In the genomic region with DNA sequence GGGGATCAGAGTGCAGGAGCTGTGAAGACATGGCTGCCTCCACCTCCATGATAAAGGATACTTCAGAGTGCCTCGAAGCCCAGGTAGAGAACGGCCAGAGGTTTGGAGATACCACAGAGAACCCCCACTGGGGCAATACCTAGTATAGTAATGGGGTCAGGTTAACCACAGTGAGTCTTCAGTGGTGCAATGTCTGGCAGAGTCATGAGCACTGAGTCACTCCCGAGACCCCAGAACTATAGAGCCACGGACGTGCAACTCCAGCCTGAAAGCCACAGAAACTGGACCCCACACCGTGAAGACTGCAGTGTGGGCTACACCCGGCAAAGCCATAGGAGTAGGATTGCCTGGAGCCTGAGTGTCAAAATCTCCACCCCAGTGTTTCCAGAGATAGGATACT, we compare ENCODE assay signal across 37 cellular contexts.
"Had no signal": no experiment of that assay in that cellular context is flagged by ENCODE, and none has a peak within 500 bp of the region (broad histone marks: within the 10 kb centered on the region; RNA-seq: fewer than 3 reads in every experiment).

No MANE protein-coding gene starts in this region.

- H3K27me3 Mint-ChIP-seq: activated CD4-positive, alpha-beta T cell treated with anti-CD3 and anti-CD28 coated beads for 36 hours; activated CD4-positive, alpha-beta T cell treated with anti-CD3 and anti-CD28 coated beads, Interleukin-2, amount 10 ng/mL, durations not matched to agents 7 days and 5 days; activated naive CD4-positive, alpha-beta T cell treated with anti-CD3 and anti-CD28 coated beads, Interleukin-2, amount 50 U/mL, for 24 hours; activated naive CD8-positive, alpha-beta T cell treated with anti-CD3 and anti-CD28 coated beads, Interleukin-2, amount 10 ng/mL, durations not matched to agents 7 days and 5 days; activated T-cell treated with anti-CD3 and anti-CD28 coated beads, Interleukin-2, amount 50 U/mL, for 24 hours had no signal

- H3K27me3 ChIP-seq: ascending aorta, brain microvascular endothelial cell, Peyer's patch, SJSA1 had no signal

- H3K27ac Mint-ChIP-seq: activated CD4-positive, alpha-beta T cell treated with anti-CD3 and anti-CD28 coated beads for 36 hours; activated CD4-positive, alpha-beta T cell treated with anti-CD3 and anti-CD28 coated beads, Interleukin-2, amount 10 ng/mL, durations not matched to agents 7 days and 5 days; activated CD8-positive, alpha-beta T cell treated with anti-CD3 and anti-CD28 coated beads, Interleukin-2, amount 10 ng/mL, durations not matched to agents 7 days and 5 days; activated naive CD4-positive, alpha-beta T cell treated with anti-CD3 and anti-CD28 coated beads, Interleukin-2, amount 50 U/mL, for 24 hours; activated naive CD8-positive, alpha-beta T cell treated with anti-CD3 and anti-CD28 coated beads, Interleukin-2, amount 10 ng/mL, durations not matched to agents 7 days and 5 days; activated T-cell treated with anti-CD3 and anti-CD28 coated beads, Interleukin-2, amount 50 U/mL, for 24 hours; activated T-helper 2 cell treated with anti-CD3 and anti-CD28 coated beads, Interferon-gamma antibody, Interleukin-2, Interleukin-4, amounts not matched to agents 10 μg/mL and 5 μg/mL and 100 μg/mL, durations not matched to agents 14 hours and 24 hours and 36 hours; T-helper 1 cell treated with Interleukin-12 subunit alpha and Interleukin-12 subunit beta and Interleukin-4 antibody, amounts not matched to agents 30 μg/mL and 1 μg/mL, for 36 hours; T-helper 2 cell treated with Interferon-gamma antibody and Interleukin-4, amounts not matched to agents 5 μg/mL and 100 μg/mL, for 36 hours; WTC11 had no signal

- H3K4me1 ChIP-seq: ascending aorta, Peyer's patch had no signal

- H3K9me3 Mint-ChIP-seq: activated CD4-positive, alpha-beta T cell treated with anti-CD3 and anti-CD28 coated beads, Interleukin-2, amount 10 ng/mL, durations not matched to agents 7 days and 5 days; activated naive CD4-positive, alpha-beta T cell treated with anti-CD3 and anti-CD28 coated beads, Interleukin-2, amount 50 U/mL, for 24 hours; activated T-cell treated with anti-CD3 and anti-CD28 coated beads, Interleukin-2, amount 50 U/mL, for 24 hours; activated T-helper 2 cell treated with anti-CD3 and anti-CD28 coated beads, Interferon-gamma antibody, Interleukin-2, Interleukin-4, amounts not matched to agents 10 μg/mL and 5 μg/mL and 100 μg/mL, durations not matched to agents 14 hours and 24 hours and 36 hours; T-helper 1 cell treated with Interleukin-12 subunit alpha and Interleukin-12 subunit beta and Interleukin-4 antibody, amounts not matched to agents 30 μg/mL and 1 μg/mL, for 36 hours; T-helper 2 cell treated with Interferon-gamma antibody and Interleukin-4, amounts not matched to agents 5 μg/mL and 100 μg/mL, for 36 hours had no signal

- H3K9ac ChIP-seq: KMS-11, SK-N-SH had no signal

- ATAC-seq: activated CD4-positive, alpha-beta T cell treated with anti-CD3 and anti-CD28 coated beads for 36 hours; activated CD4-positive, CD25-positive, alpha-beta regulatory T cell treated with anti-CD3 and anti-CD28 coated beads, Interleukin-2, amount 50 U/mL, for 24 hours; activated CD8-positive, alpha-beta T cell treated with anti-CD3 and anti-CD28 coated beads, Interleukin-2, amount 10 ng/mL, durations not matched to agents 7 days and 5 days; PC-3; WTC11 had no signal

- H3K4me3 ChIP-seq: ascending aorta, Peyer's patch, SJSA1 had no signal

- H3K27ac ChIP-seq: ascending aorta, brain microvascular endothelial cell, KMS-11, Peyer's patch, SJSA1 had no signal

- H3K4me2 ChIP-seq: KMS-11, SK-N-SH had no signal

- H3K4me3 Mint-ChIP-seq: activated CD4-positive, alpha-beta T cell treated with anti-CD3 and anti-CD28 coated beads for 36 hours; activated CD4-positive, alpha-beta T cell treated with anti-CD3 and anti-CD28 coated beads, Interleukin-2, amount 10 ng/mL, durations not matched to agents 7 days and 5 days; activated CD8-positive, alpha-beta T cell treated with anti-CD3 and anti-CD28 coated beads, Interleukin-2, amount 10 ng/mL, durations not matched to agents 7 days and 5 days; activated naive CD4-positive, alpha-beta T cell treated with anti-CD3 and anti-CD28 coated beads, Interleukin-2, amount 50 U/mL, for 24 hours; activated naive CD8-positive, alpha-beta T cell treated with anti-CD3 and anti-CD28 coated beads, Interleukin-2, amount 10 ng/mL, durations not matched to agents 7 days and 5 days; activated T-cell treated with anti-CD3 and anti-CD28 coated beads, Interleukin-2, amount 50 U/mL, for 24 hours; T-helper 1 cell treated with Interleukin-12 subunit alpha and Interleukin-12 subunit beta and Interleukin-4 antibody, amounts not matched to agents 30 μg/mL and 1 μg/mL, for 36 hours; T-helper 2 cell treated with Interferon-gamma antibody and Interleukin-4, amounts not matched to agents 5 μg/mL and 100 μg/mL, for 36 hours; WTC11 had no signal

- DNase-seq: activated CD4-positive, alpha-beta T cell treated with anti-CD3 and anti-CD28 coated beads for 36 hours; activated CD4-positive, alpha-beta T cell treated with anti-CD3 and anti-CD28 coated beads, Interleukin-2, amount 10 ng/mL, durations not matched to agents 7 days and 5 days; activated CD4-positive, alpha-beta T cell treated with anti-CD3 and anti-CD28 coated beads, Interleukin-2, amount 50 U/mL, for 48 hours; activated CD8-positive, alpha-beta T cell treated with anti-CD3 and anti-CD28 coated beads, Interleukin-2, amount 10 ng/mL, durations not matched to agents 7 days and 5 days; activated gamma-delta T cell; activated naive CD4-positive, alpha-beta T cell treated with Interleukin-2 at 50 U/mL for 16 hours; activated naive CD8-positive, alpha-beta T cell treated with anti-CD3 and anti-CD28 coated beads, Interleukin-2, amount 10 ng/mL, durations not matched to agents 7 days and 5 days; activated T-cell treated with anti-CD3 and anti-CD28 coated beads, Interleukin-2, amount 50 U/mL, for 24 hours; amygdala; brain microvascular endothelial cell; central memory CD4-positive, alpha-beta T cell; MM.1S; MV-4-11; NCI-H1092 treated with DMSO at 0.1 percent for 48 hours; NCI-H1417; NCI-H146; NCI-H187; NCI-H2029 treated with DMSO at 0.1 percent for 48 hours; NCI-H2107; NCI-H2171; NCI-H510A; NCI-H526; NCI-H774; PC-3; Peyer's patch; RPMI8226; SHP77 treated with DMSO at 0.1 percent for 48 hours; SK-N-SH had no signal

- H3K4me1 Mint-ChIP-seq: activated CD4-positive, alpha-beta T cell treated with anti-CD3 and anti-CD28 coated beads for 36 hours; activated CD4-positive, alpha-beta T cell treated with anti-CD3 and anti-CD28 coated beads, Interleukin-2, amount 10 ng/mL, durations not matched to agents 7 days and 5 days; activated naive CD4-positive, alpha-beta T cell treated with anti-CD3 and anti-CD28 coated beads, Interleukin-2, amount 50 U/mL, for 24 hours; activated naive CD8-positive, alpha-beta T cell treated with anti-CD3 and anti-CD28 coated beads, Interleukin-2, amount 10 ng/mL, durations not matched to agents 7 days and 5 days; WTC11 had no signal

- H3K36me3 ChIP-seq: ascending aorta, brain microvascular endothelial cell, Peyer's patch, SJSA1 had no signal
